20 cellular contexts compared by ENCODE assay signal in genomic region chr15:28514128-28514527, GRCh38. TPM values are rescaled to one million over a fixed set of nuclear protein-coding genes. Genes with fewer than 3 reads are reported as not detected.
"Had no signal": no experiment of that assay in that cellular context is flagged by ENCODE, and none has a peak within 500 bp of the region (broad histone marks: within the 10 kb centered on the region; RNA-seq: fewer than 3 reads in every experiment).

No MANE protein-coding gene starts in this region.

RNA-seq across cellular contexts. Expression of gene GOLGA8G, which starts 18.6 kb away (rescaled TPM):
- total RNA-seq: activated B cell treated with CpG ODN at 0.5 μM for 24 hours; activated CD4-positive, alpha-beta memory T cell treated with anti-CD3 and anti-CD28 coated beads for 36 hours; activated CD4-positive, alpha-beta T cell treated with anti-CD3 and anti-CD28 coated beads, Interleukin-2, amount 10 ng/mL, durations not matched to agents 24 days and 14 days; activated CD8-positive, alpha-beta memory T cell treated with anti-CD3 and anti-CD28 coated beads for 36 hours; activated CD8-positive, alpha-beta T cell treated with anti-CD3 and anti-CD28 coated beads for 36 hours; activated naive CD4-positive, alpha-beta T cell treated with anti-CD3 and anti-CD28 coated beads for 36 hours; activated naive CD4-positive, alpha-beta T cell treated with anti-CD3 and anti-CD28 coated beads, Interleukin-2, amount 50 U/mL, for 72 hours; activated naive CD8-positive, alpha-beta T cell treated with anti-CD3 and anti-CD28 coated beads for 36 hours; activated T-cell treated with anti-CD3 and anti-CD28 coated beads, Interleukin-2, amount 50 U/mL, for 4 hours; activated T-cell treated with anti-CD3 and anti-CD28 coated beads, Interleukin-2, amount 50 U/mL, for 72 hours; activated T-helper 1 cell treated with anti-CD3 and anti-CD28 coated beads, Interleukin-12 subunit alpha, Interleukin-12 subunit beta, Interleukin-2, Interleukin-4 antibody, amounts not matched to agents 30 ng/mL and 10 ng/mL and 1 ng/mL, durations not matched to agents 14 hours and 24 hours and 36 hours; activated T-helper 17 cell treated with anti-CD3 and anti-CD28 coated beads, Interleukin-2, amount 50 U/mL, for 72 hours; adrenal gland; ascending aorta; bronchial epithelial cell; T-helper 1 cell treated with Interleukin-12 subunit alpha and Interleukin-12 subunit beta and Interleukin-4 antibody, amounts not matched to agents 30 ng/mL and 1 ng/mL, for 36 hours; T-helper 17 cell had no signal
- polyA plus RNA-seq: cardiac muscle cell had no signal

RNA-seq across cellular contexts. Expression of gene GOLGA6L25, which starts 39.2 kb away (rescaled TPM):
- total RNA-seq: activated B cell treated with CpG ODN at 0.5 μM for 24 hours; activated CD4-positive, alpha-beta memory T cell treated with anti-CD3 and anti-CD28 coated beads for 36 hours; activated CD4-positive, alpha-beta T cell treated with anti-CD3 and anti-CD28 coated beads, Interleukin-2, amount 10 ng/mL, durations not matched to agents 24 days and 14 days; activated CD8-positive, alpha-beta memory T cell treated with anti-CD3 and anti-CD28 coated beads for 36 hours; activated CD8-positive, alpha-beta T cell treated with anti-CD3 and anti-CD28 coated beads for 36 hours; activated naive CD4-positive, alpha-beta T cell treated with anti-CD3 and anti-CD28 coated beads for 36 hours; activated naive CD4-positive, alpha-beta T cell treated with anti-CD3 and anti-CD28 coated beads, Interleukin-2, amount 50 U/mL, for 72 hours; activated naive CD8-positive, alpha-beta T cell treated with anti-CD3 and anti-CD28 coated beads for 36 hours; activated T-cell treated with anti-CD3 and anti-CD28 coated beads, Interleukin-2, amount 50 U/mL, for 4 hours; activated T-cell treated with anti-CD3 and anti-CD28 coated beads, Interleukin-2, amount 50 U/mL, for 72 hours; activated T-helper 1 cell treated with anti-CD3 and anti-CD28 coated beads, Interleukin-12 subunit alpha, Interleukin-12 subunit beta, Interleukin-2, Interleukin-4 antibody, amounts not matched to agents 30 ng/mL and 10 ng/mL and 1 ng/mL, durations not matched to agents 14 hours and 24 hours and 36 hours; activated T-helper 17 cell treated with anti-CD3 and anti-CD28 coated beads, Interleukin-2, amount 50 U/mL, for 72 hours; adrenal gland; ascending aorta; bronchial epithelial cell; cardiac muscle cell; T-cell; T-helper 1 cell treated with Interleukin-12 subunit alpha and Interleukin-12 subunit beta and Interleukin-4 antibody, amounts not matched to agents 30 ng/mL and 1 ng/mL, for 36 hours; T-helper 17 cell; T-helper 2 cell treated with Interferon-gamma antibody and Interleukin-4, amounts not matched to agents 100 ng/mL and 5 ng/mL, for 36 hours had no signal
- polyA plus RNA-seq: adrenal gland, cardiac muscle cell had no signal
